Comparison of ENCODE assay signal across 13 cellular contexts in genomic region chr12:70598467-70599194, GRCh38. TPM values are rescaled to one million over a fixed set of nuclear protein-coding genes. Genes with fewer than 3 reads are reported as not detected.
DNase-seq lines count a peak whose midpoint lies in the region; ATAC-seq, FAIRE-seq and TF ChIP-seq lines count a peak whose summit lies in the region.
"Had no signal": no experiment of that assay in that cellular context is flagged by ENCODE, and none has a peak within 500 bp of the region (broad histone marks: within the 10 kb centered on the region; RNA-seq: fewer than 3 reads in every experiment).

No MANE protein-coding gene starts in this region.

- no peak overlapping the region for H3K4me2 ChIP-seq in astrocyte (ENCODE audit: low read length)

- no peak for TF ChIP-seq CTCF in right atrium auricular region (IDR thresholded peaks at IDR 0.05)
- TF ChIP-seq CTCF in astrocyte (IDR thresholded peaks at IDR 0.05; ENCODE audit: insufficient read depth, low read depth, low read length) = no peak
- no peak for TF ChIP-seq CTCF in natural killer cell (IDR thresholded peaks at IDR 0.05)

- no peaks in the 10 kb centered on the region for H3K9me3 Mint-ChIP-seq in astrocyte (ENCODE audit: unreplicated experiment)
- H3K9me3 Mint-ChIP-seq in natural killer cell = no peaks in the 10 kb centered on the region

- no peak overlapping the region for H3K4me3 ChIP-seq in right atrium auricular region
- H3K4me3 ChIP-seq in astrocyte (ENCODE audit: insufficient read depth, low read depth, low read length) = no peak overlapping the region
- H3K4me3 ChIP-seq: tibial artery had no signal

- no peak for FAIRE-seq in astrocyte (lab: Jason Lieb, UNC)
- FAIRE-seq: HTR-8/SVneo had no signal

- H2AFZ ChIP-seq in astrocyte (ENCODE audit: low read depth, low read length) = no peak overlapping the region

- no peaks in the 10 kb centered on the region for H3K36me3 ChIP-seq in right atrium auricular region
- H3K36me3 ChIP-seq in astrocyte (ENCODE audit: insufficient read depth, low read length) = no peaks in the 10 kb centered on the region
- H3K36me3 ChIP-seq: tibial artery had no signal

- H3K27ac ChIP-seq in right atrium auricular region = peak overlapping the region in 1 of 2 donors; percentile 25
- H3K27ac ChIP-seq in astrocyte (ENCODE audit: low read depth, low read length) = no peak overlapping the region
- H3K27ac ChIP-seq: tibial artery had no signal

- H3K27me3 ChIP-seq in right atrium auricular region (no peaks in the 10 kb centered on the region), astrocyte (ENCODE audit: insufficient read depth, low read length) (no peaks in the 10 kb centered on the region)
- H3K27me3 ChIP-seq: tibial artery had no signal

- H3K4me3 Mint-ChIP-seq in astrocyte (ENCODE audit: unreplicated experiment) (no peak overlapping the region), natural killer cell (no peak overlapping the region)

- no peak overlapping the region for H3K9ac ChIP-seq in astrocyte (ENCODE audit: low read length)

- H3K4me1 ChIP-seq in right atrium auricular region (no peaks in the 10 kb centered on the region), astrocyte (ENCODE audit: insufficient read depth, low read length) (no peaks in the 10 kb centered on the region)
- H3K4me1 ChIP-seq: tibial artery had no signal

- ATAC-seq in left cardiac atrium (no peak), left colon (peak; percentile 80), natural killer cell (no peak), GM21576 (IDR thresholded peaks at IDR 0.05; ENCODE audit: unreplicated experiment) (no peak)

- H3K79me2 ChIP-seq in astrocyte (ENCODE audit: insufficient read depth, low read length) = no peaks in the 10 kb centered on the region

- H3K4me1 Mint-ChIP-seq in astrocyte (ENCODE audit: low read depth, unreplicated experiment) (peaks cover 2% of the 10 kb centered on the region), natural killer cell (no peaks in the 10 kb centered on the region)

- H3K27me3 Mint-ChIP-seq in astrocyte (ENCODE audit: low read depth, unreplicated experiment) (no peaks in the 10 kb centered on the region), natural killer cell (ENCODE audit: low read depth in 2 of 2) (peaks cover 3 to 7% of the 10 kb centered on the region in 2 donors)

- no peaks in the 10 kb centered on the region for H4K20me1 ChIP-seq in astrocyte (ENCODE audit: insufficient read depth, low read length)

- H3K9me3 ChIP-seq in right atrium auricular region (no peaks in the 10 kb centered on the region), astrocyte (ENCODE audit: insufficient read depth, low read depth, low read length) (no peaks in the 10 kb centered on the region)
- H3K9me3 ChIP-seq: tibial artery had no signal

- intact Hi-C loops in left cardiac atrium (cut with DNase I) (no loop called here), left colon (cut with DNase I, micrococcal nuclease) (loop anchor here in 1 of 2 donors (10.0 kb wide), 1 partner anchor 96 kb away; no protein-coding TSS in a partner anchor), natural killer cell (cut with micrococcal nuclease) (loop anchor here (10.0 kb wide), 1 partner anchor 46 kb away; no protein-coding TSS in a partner anchor)

- H3K36me3 Mint-ChIP-seq in astrocyte (ENCODE audit: low read depth, unreplicated experiment) = no peaks in the 10 kb centered on the region
- H3K36me3 Mint-ChIP-seq in natural killer cell = no peaks in the 10 kb centered on the region

- no peak overlapping the region for H3K27ac Mint-ChIP-seq in astrocyte (ENCODE audit: unreplicated experiment)
- H3K27ac Mint-ChIP-seq in natural killer cell = no peak overlapping the region

- DNase-seq in left cardiac atrium (peak; percentile 50), right atrium auricular region (ENCODE audit: low spot score) (no peak), astrocyte (ENCODE audit: low read depth) (peak; percentile 58), left colon (peak in 1 of 2 donors; percentile 8), NCI-H526 (lab: John Stamatoyannopoulos, UW) (no peak), natural killer cell (no peak), retina (no peak)
- DNase-seq: activated naive CD4-positive, alpha-beta T cell; mesendoderm; tibial artery had no signal

RNA-seq across cellular contexts. Expression of gene PTPRB, which starts 38.6 kb away (rescaled TPM):
- 10 to 100 TPM; 33.5 to 50.4 TPM for total RNA-seq in left cardiac atrium
- 10 to 100 TPM; 22.0 to 26.1 TPM for total RNA-seq in right atrium auricular region
- 2.2 and 2.5 TPM in 2 replicates for total RNA-seq in astrocyte
- total RNA-seq in left colon = 10 to 100 TPM; 27.1 to 27.6 TPM
- total RNA-seq in natural killer cell = 1 to 10 TPM; 2.3 to 7.8 (median 5.5) TPM
- total RNA-seq: activated CD8-positive, alpha-beta memory T cell treated with anti-CD3 and anti-CD28 coated beads for 36 hours had no signal

Comparison
In these comparisons a context has a peak if more than half of its experiments do, and no peak if none do; other contexts are left out.
1. DNase-seq: peak in left cardiac atrium (single experiment) and astrocyte (single experiment); none in right atrium auricular region (single experiment), NCI-H526 (0 of 2), natural killer cell (single experiment) and retina (single experiment).